1 cellular context compared by ENCODE assay signal in genomic region chr11:65502852-65503603, GRCh38.
TF ChIP-seq lines count a peak whose summit lies in the region.

No MANE protein-coding gene starts in this region.

TF ChIP-seq in K562, 482 proteins besides CTCF, POLR2A, EP300 and RAD21 (continued from another document and continues in another):
- peak; percentile 97 for TF ChIP-seq CGGBP1 (CRISPR knock-in tag; IDR thresholded peaks at IDR 0.05)
- no peak for TF ChIP-seq ATF1 (CRISPR knock-in tag; IDR thresholded peaks at IDR 0.05)
- no peak; the same call in 1 of the 2 replicates for TF ChIP-seq ATF1 (tag; IDR thresholded peaks at IDR 0.05)
- TF ChIP-seq SAFB2 (IDR thresholded peaks at IDR 0.05; ENCODE audit: borderline replicate concordance, low read depth, low read length, severe bottlenecking) = no peak
- peak; percentile 96 for TF ChIP-seq ZNF717 (CRISPR knock-in tag; IDR thresholded peaks at IDR 0.05)
- TF ChIP-seq SMARCB1 (IDR thresholded peaks at IDR 0.05; ENCODE audit: insufficient read length, low read depth) = no peak
- no peak for TF ChIP-seq ZBTB5 (IDR thresholded peaks at IDR 0.05)
- no peak for TF ChIP-seq SAP30 (IDR thresholded peaks at IDR 0.05; ENCODE audit: borderline replicate concordance, insufficient read depth, low read depth, low read length, poor library complexity, severe bottlenecking)
- no peak; the same call in 1 of the 2 replicates for TF ChIP-seq NCOA6 (IDR thresholded peaks at IDR 0.05)
- no peak for TF ChIP-seq HMGN3 (IDR thresholded peaks at IDR 0.05; ENCODE audit: borderline replicate concordance, extremely low read depth, insufficient read length, low read depth, low read length)
- TF ChIP-seq PHF20 (IDR thresholded peaks at IDR 0.05; ENCODE audit: partially characterized antibody) = no peak
- no peak for TF ChIP-seq RCOR1 (IDR thresholded peaks at IDR 0.05; ENCODE audit: borderline replicate concordance in 1 of 2, low read depth in 2 of 2, low read length in 2 of 2)
- no peak for TF ChIP-seq PYGO2 (tag; IDR thresholded peaks at IDR 0.05)
- peak; percentile 52; the same call in 1 of the 2 replicates for TF ChIP-seq FOXP1 (CRISPR knock-in tag; IDR thresholded peaks at IDR 0.05)
- TF ChIP-seq BRF1 (IDR thresholded peaks at IDR 0.05; ENCODE audit: borderline replicate concordance, extremely low read depth, insufficient read length) = no peak
- no peak for TF ChIP-seq GATAD2A (IDR thresholded peaks at IDR 0.05)
- peak; percentile 97 for TF ChIP-seq POLR2AphosphoS2 (IDR thresholded peaks at IDR 0.05; ENCODE audit: low read length)
- no peak for TF ChIP-seq ZNF140 (CRISPR knock-in tag; IDR thresholded peaks at IDR 0.05)
- no peak for TF ChIP-seq TSHZ1 (CRISPR knock-in tag; IDR thresholded peaks at IDR 0.05)
- TF ChIP-seq NELFE (IDR thresholded peaks at IDR 0.05; ENCODE audit: insufficient read depth, insufficient read length) = no peak
- TF ChIP-seq CBFA2T3 (IDR thresholded peaks at IDR 0.05) = no peak
- TF ChIP-seq NFIX (CRISPR knock-in tag; IDR thresholded peaks at IDR 0.05; ENCODE audit: low read depth) = no peak
- no peak for TF ChIP-seq JUNB (CRISPR knock-in tag; conservative IDR thresholded peaks at IDR 0.05)
- no peak for TF ChIP-seq PREB (CRISPR knock-in tag; IDR thresholded peaks at IDR 0.05)
- TF ChIP-seq ZNF561 (CRISPR knock-in tag; conservative IDR thresholded peaks at IDR 0.05) = peak; percentile 78; the same call in 1 of the 2 replicates
- 0 out of 2 replicates have a peak, but pooled peaks have one; percentile 26 for TF ChIP-seq ARID4B (CRISPR knock-in tag; IDR thresholded peaks at IDR 0.05)
- TF ChIP-seq ZFPM2 (CRISPR knock-in tag; IDR thresholded peaks at IDR 0.05) = peak; percentile 98
- TF ChIP-seq KAT7 (CRISPR knock-in tag; IDR thresholded peaks at IDR 0.05; ENCODE audit: borderline replicate concordance) = 0 out of 2 replicates have a peak, but pooled peaks have one; percentile 33
- peak; percentile 28; the same call in 1 of the 2 replicates for TF ChIP-seq PHF8 (IDR thresholded peaks at IDR 0.05; ENCODE audit: borderline replicate concordance, low read length)
- peak; percentile 94 for TF ChIP-seq ZNF253 (CRISPR knock-in tag; conservative IDR thresholded peaks at IDR 0.05)
- TF ChIP-seq ZNF23 (CRISPR knock-in tag; IDR thresholded peaks at IDR 0.05) = no peak; the same call in none of the 2 replicates
- peak; percentile 72; the same call in 1 of the 2 replicates for TF ChIP-seq FOXK1 (CRISPR knock-in tag; IDR thresholded peaks at IDR 0.05; ENCODE audit: borderline replicate concordance)
- no peak; the same call in 1 of the 2 replicates for TF ChIP-seq CEBPZ (IDR thresholded peaks at IDR 0.05; ENCODE audit: borderline replicate concordance, low read depth, low read length)
- TF ChIP-seq TAF7 (tag; IDR thresholded peaks at IDR 0.05) = no peak
- TF ChIP-seq POU5F1 (IDR thresholded peaks at IDR 0.05; ENCODE audit: borderline replicate concordance, low read depth, low read length, partially characterized antibody) = no peak
- peak; percentile 95 for TF ChIP-seq GABPB2 (CRISPR knock-in tag; conservative IDR thresholded peaks at IDR 0.05)
- TF ChIP-seq BRD4 (IDR thresholded peaks at IDR 0.05) = peak; percentile 79
- peak; percentile 72; the same call in 1 of the 2 replicates for TF ChIP-seq ZBTB43 (CRISPR knock-in tag; IDR thresholded peaks at IDR 0.05)
- TF ChIP-seq CEBPB (tag; IDR thresholded peaks at IDR 0.05) = peak; percentile 84
- TF ChIP-seq ZNF696 (CRISPR knock-in tag; conservative IDR thresholded peaks at IDR 0.05) = 0 out of 2 replicates have a peak, but pooled peaks have one; percentile 83
- TF ChIP-seq TFAP4 (CRISPR knock-in tag; IDR thresholded peaks at IDR 0.05; ENCODE audit: borderline replicate concordance) = no peak
- TF ChIP-seq FOXP4 (CRISPR knock-in tag; IDR thresholded peaks at IDR 0.05; ENCODE audit: borderline replicate concordance) = peak; percentile 92
- TF ChIP-seq ZNF175 (CRISPR knock-in tag; IDR thresholded peaks at IDR 0.05; ENCODE audit: low read depth) = 0 out of 2 replicates have a peak, but pooled peaks have one; percentile 36
- no peak for TF ChIP-seq TAF15 (IDR thresholded peaks at IDR 0.05; ENCODE audit: low read depth, low read length)
- TF ChIP-seq ZNF311 (CRISPR knock-in tag; IDR thresholded peaks at IDR 0.05) = no peak
- TF ChIP-seq NCOA2 (IDR thresholded peaks at IDR 0.05; ENCODE audit: partially characterized antibody in 2 of 2) = no peak
